In genomic region chr3:11641683-11642407, GRCh38 we compare ENCODE assay signal across 8 cellular contexts. TPM values are rescaled to one million over a fixed set of nuclear protein-coding genes. Genes with fewer than 3 reads are reported as not detected.
DNase-seq lines count a peak whose midpoint lies in the region; ATAC-seq and TF ChIP-seq lines count a peak whose summit lies in the region.

No MANE protein-coding gene starts in this region.

- H3K27me3 ChIP-seq in DND-41 (ENCODE audit: insufficient read depth, low read length, poor library complexity): no peaks in the 10 kb centered on the region
- no peaks in the 10 kb centered on the region for H3K27me3 ChIP-seq in rectal smooth muscle tissue (ENCODE audit: control insufficient read depth, insufficient read depth, low read length)

- H3K4me1 ChIP-seq in DND-41 (ENCODE audit: insufficient read depth, low read length) (peaks cover 55% of the 10 kb centered on the region), rectal smooth muscle tissue (ENCODE audit: control insufficient read depth, insufficient read depth, low read length) (peaks cover 26% of the 10 kb centered on the region)

- H3K4me3 Mint-ChIP-seq in activated CD4-positive, alpha-beta memory T cell treated with anti-CD3 and anti-CD28 coated beads for 36 hours: peak overlapping the region; percentile 96

- no peaks in the 10 kb centered on the region for H3K9me3 Mint-ChIP-seq in activated CD4-positive, alpha-beta memory T cell treated with anti-CD3 and anti-CD28 coated beads for 36 hours

- peaks cover 68% of the 10 kb centered on the region for H3K79me2 ChIP-seq in DND-41 (ENCODE audit: insufficient read depth, low read length)

- POLR2A ChIA-PET in activated CD4-positive, alpha-beta memory T cell treated with anti-CD3 and anti-CD28 coated beads for 36 hours (lab: Charles Lee): interaction anchor here (1.5 kb wide), 1 partner anchor 16 kb away, joined by 6 read pairs; no protein-coding TSS in a partner anchor

- ATAC-seq in DND-41 (ENCODE audit: insufficient read depth, low read depth): no peak

- H3K27me3 Mint-ChIP-seq in activated CD4-positive, alpha-beta memory T cell treated with anti-CD3 and anti-CD28 coated beads for 36 hours: no peaks in the 10 kb centered on the region

- peaks cover 2% of the 10 kb centered on the region for H3K36me3 Mint-ChIP-seq in activated CD4-positive, alpha-beta memory T cell treated with anti-CD3 and anti-CD28 coated beads for 36 hours

- peak overlapping the region; percentile 36 for H2AFZ ChIP-seq in DND-41 (ENCODE audit: low read depth, low read length)

- intact Hi-C loops in activated CD4-positive, alpha-beta memory T cell treated with anti-CD3 and anti-CD28 coated beads for 36 hours (cut with micrococcal nuclease): loop anchor here (1.0 to 2.0 kb wide), 5 partner anchors 16 to 553 kb away; partner anchors contain the start of gene TAMM41

- H4K20me1 ChIP-seq in DND-41 (ENCODE audit: insufficient read depth, low read length): peaks cover 46% of the 10 kb centered on the region

- H3K4me3 ChIP-seq in DND-41 (ENCODE audit: low read depth in 1 of 2, low read length in 2 of 2): peak overlapping the region; percentile 93 to 95
- H3K4me3 ChIP-seq in rectal smooth muscle tissue (ENCODE audit: low read length): peak overlapping the region; percentile 85

- H3K9me3 ChIP-seq in DND-41 (ENCODE audit: insufficient read depth, low read length, severe bottlenecking): no peaks in the 10 kb centered on the region

- CTCF ChIA-PET in activated CD4-positive, alpha-beta memory T cell treated with anti-CD3 and anti-CD28 coated beads for 36 hours (lab: Charles Lee): interaction anchor here (1.4 kb wide), 1 partner anchor 10 kb away, joined by 5 read pairs; no protein-coding TSS in a partner anchor

- H3K4me1 Mint-ChIP-seq in activated CD4-positive, alpha-beta memory T cell treated with anti-CD3 and anti-CD28 coated beads for 36 hours (ENCODE audit: low read depth): peaks cover 37% of the 10 kb centered on the region

- H3K27ac ChIP-seq in DND-41 (ENCODE audit: low read length): peak overlapping the region; percentile 96
- peak overlapping the region; percentile 87 for H3K27ac ChIP-seq in rectal smooth muscle tissue (ENCODE audit: low read depth, low read length)

- peak overlapping the region; percentile 76 for H3K4me2 ChIP-seq in DND-41 (ENCODE audit: insufficient read depth, low read length)

- no peak for TF ChIP-seq CTCF in DND-41 (IDR thresholded peaks at IDR 0.05; ENCODE audit: borderline replicate concordance, extremely low read depth, low read length, poor library complexity, severe bottlenecking)

- H3K9ac ChIP-seq in DND-41 (ENCODE audit: low read depth, low read length) (peak overlapping the region; percentile 93), rectal smooth muscle tissue (ENCODE audit: low read length) (peak overlapping the region; percentile 27)

- H3K27ac Mint-ChIP-seq in activated CD4-positive, alpha-beta memory T cell treated with anti-CD3 and anti-CD28 coated beads for 36 hours: peak overlapping the region; percentile 97

- H3K36me3 ChIP-seq in DND-41 (ENCODE audit: insufficient read depth, low read length) (peaks cover 13% of the 10 kb centered on the region), rectal smooth muscle tissue (ENCODE audit: control insufficient read depth, insufficient read depth, low read length) (no peaks in the 10 kb centered on the region)

- DNase-seq in DND-41: no peak
- DNase-seq in HT1080 (ENCODE audit: low read depth): peak; percentile 30
- no peak for DNase-seq in activated CD4-positive, alpha-beta memory T cell treated with anti-CD3 and anti-CD28 coated beads for 36 hours
- peak; percentile 40 for DNase-seq in glomerular visceral epithelial cell (ENCODE audit: extremely low spot score)
- DNase-seq in NCI-H226: no peak
- no peak for DNase-seq in NCI-H2029 treated with DMSO at 0.1 percent for 48 hours (lab: John Stamatoyannopoulos, UW)
- no peak for DNase-seq in islet precursor cell

RNA-seq across cellular contexts. Expression of gene VGLL4, which starts 1.9 kb away (rescaled TPM):
- 40.3 and 57.4 TPM in 2 replicates for total RNA-seq in HT1080 (2014; rRNA removed; shearing (Covaris generic))
- 56.4 and 67.5 TPM in 2 replicates for polyA plus RNA-seq in HT1080 (2015; cell fraction: cytosol; rRNA removed)
- polyA plus RNA-seq in HT1080 (2015; cell fraction: nucleus; rRNA removed): 106 and 110 TPM in 2 replicates
- total RNA-seq in activated CD4-positive, alpha-beta memory T cell treated with anti-CD3 and anti-CD28 coated beads for 36 hours: 10 to 100 TPM; 18.2 to 18.7 TPM

Comparison
In these comparisons a context has a peak if more than half of its experiments do, and no peak if none do; other contexts are left out.
1. DNase-seq: peak in HT1080 (single experiment) and glomerular visceral epithelial cell (single experiment); none in DND-41 (single experiment), activated CD4-positive, alpha-beta memory T cell treated with anti-CD3 and anti-CD28 coated beads for 36 hours (single experiment), NCI-H226 (single experiment), NCI-H2029 treated with DMSO at 0.1 percent for 48 hours (single experiment) and islet precursor cell (single experiment).